ENCODE assay signal across 11 cellular contexts in genomic region chr6:168440520-168441433, GRCh38. TPM values are rescaled to one million over a fixed set of nuclear protein-coding genes. Genes with fewer than 3 reads are reported as not detected.
DNase-seq lines count a peak whose midpoint lies in the region; ATAC-seq and TF ChIP-seq lines count a peak whose summit lies in the region.
"Had no signal": no experiment of that assay in that cellular context is flagged by ENCODE, and none has a peak within 500 bp of the region (broad histone marks: within the 10 kb centered on the region; RNA-seq: fewer than 3 reads in every experiment).

Gene SMOC2, plus strand, starts transcription at chr6:168441184. Its CDS starts 187 bp downstream, at chr6:168441371.

- H3K4me1 ChIP-seq in right atrium auricular region = peaks cover 0 to 19% of the 10 kb centered on the region in 2 donors

- peak within 1 kb of the TSS; percentile 39 to 63 for H3K4me3 ChIP-seq in right atrium auricular region

- no peak for TF ChIP-seq CTCF in right atrium auricular region (IDR thresholded peaks at IDR 0.05)
- TF ChIP-seq CTCF in progenitor cell of endocrine pancreas (IDR thresholded peaks at IDR 0.05; ENCODE audit: unreplicated experiment) = no peak

- peak within 1 kb of the TSS; percentile 27 for H3K27ac Mint-ChIP-seq in progenitor cell of endocrine pancreas
- H3K27ac Mint-ChIP-seq: naive thymus-derived CD4-positive, alpha-beta T cell; stimulated activated effector memory CD8-positive, alpha-beta T cell treated with anti-CD3 and anti-CD28 coated beads, Interleukin-12 subunit alpha, Interleukin-12 subunit beta, amount 100 ng/mL, for 72 hours had no signal

- ATAC-seq in HG03521 (IDR thresholded peaks at IDR 0.05; ENCODE audit: unreplicated experiment) = no peak
- ATAC-seq: naive thymus-derived CD4-positive, alpha-beta T cell had no signal

- H3K9me3 ChIP-seq in right atrium auricular region = no peaks in the 10 kb centered on the region

- peak within 1 kb of the TSS; percentile 42 to 57 for H3K27ac ChIP-seq in right atrium auricular region

- peak within 1 kb of the TSS; percentile 74 for H3K4me3 Mint-ChIP-seq in progenitor cell of endocrine pancreas (ENCODE audit: low read depth)
- H3K4me3 Mint-ChIP-seq: central memory CD8-positive, alpha-beta T cell; stimulated activated effector memory CD8-positive, alpha-beta T cell treated with anti-CD3 and anti-CD28 coated beads, Interleukin-12 subunit alpha, Interleukin-12 subunit beta, amount 100 ng/mL, for 72 hours had no signal

- peaks cover 81% of the 10 kb centered on the region for H3K27me3 Mint-ChIP-seq in progenitor cell of endocrine pancreas

- peaks cover 10% of the 10 kb centered on the region for H3K4me1 Mint-ChIP-seq in progenitor cell of endocrine pancreas (ENCODE audit: low read depth)
- H3K4me1 Mint-ChIP-seq: central memory CD8-positive, alpha-beta T cell had no signal

- peaks cover 2% of the 10 kb centered on the region for H3K9me3 Mint-ChIP-seq in progenitor cell of endocrine pancreas (ENCODE audit: low read depth)
- H3K9me3 Mint-ChIP-seq: central memory CD8-positive, alpha-beta T cell; stimulated activated effector memory CD8-positive, alpha-beta T cell treated with anti-CD3 and anti-CD28 coated beads, Interleukin-12 subunit alpha, Interleukin-12 subunit beta, amount 100 ng/mL, for 72 hours had no signal

- H3K36me3 Mint-ChIP-seq in progenitor cell of endocrine pancreas (ENCODE audit: insufficient read depth) = peaks cover 3% of the 10 kb centered on the region
- H3K36me3 Mint-ChIP-seq: naive thymus-derived CD4-positive, alpha-beta T cell; stimulated activated effector memory CD8-positive, alpha-beta T cell treated with anti-CD3 and anti-CD28 coated beads, Interleukin-12 subunit alpha, Interleukin-12 subunit beta, amount 100 ng/mL, for 72 hours had no signal

- peak; percentile 34 for DNase-seq in COR-L47 (lab: John Stamatoyannopoulos, UW)
- peak; percentile 21 for DNase-seq in NCI-H526 treated with DMSO at 0.1 percent for 48 hours (lab: John Stamatoyannopoulos, UW)
- no peak for DNase-seq in right atrium auricular region (ENCODE audit: low spot score)
- DNase-seq in progenitor cell of endocrine pancreas (ENCODE audit: low spot score, unreplicated experiment) = no peak
- no peak for DNase-seq in LoVo (ENCODE audit: low spot score)
- DNase-seq in activated CD4-positive, alpha-beta T cell treated with anti-CD3 and anti-CD28 coated beads for 1 hour = no peak
- DNase-seq in A172 (ENCODE audit: low spot score) = no peak
- DNase-seq: naive thymus-derived CD4-positive, alpha-beta T cell had no signal

- no peaks in the 10 kb centered on the region for H3K36me3 ChIP-seq in right atrium auricular region

- no peaks in the 10 kb centered on the region for H3K27me3 ChIP-seq in right atrium auricular region

RNA-seq across cellular contexts. Expression of gene SMOC2, which starts in this region (rescaled TPM):
- total RNA-seq in right atrium auricular region (10 to 100 TPM; 10.8 to 31.7 TPM), progenitor cell of endocrine pancreas (4.8 and 5.9 TPM in 2 replicates)
- total RNA-seq in A172 (2014; rRNA removed; shearing (Covaris generic)) = not detected in 2 replicates
- total RNA-seq: naive thymus-derived CD4-positive, alpha-beta T cell had no signal

Comparison
In these comparisons a context has a peak if more than half of its experiments do, and no peak if none do; other contexts are left out.
1. DNase-seq: peak in COR-L47 (single experiment) and NCI-H526 treated with DMSO at 0.1 percent for 48 hours (single experiment); none in right atrium auricular region (single experiment), progenitor cell of endocrine pancreas (single experiment), LoVo (single experiment), activated CD4-positive, alpha-beta T cell treated with anti-CD3 and anti-CD28 coated beads for 1 hour (single experiment) and A172 (single experiment).